ENCODE assay signal across 21 cellular contexts in the genomic region with DNA sequence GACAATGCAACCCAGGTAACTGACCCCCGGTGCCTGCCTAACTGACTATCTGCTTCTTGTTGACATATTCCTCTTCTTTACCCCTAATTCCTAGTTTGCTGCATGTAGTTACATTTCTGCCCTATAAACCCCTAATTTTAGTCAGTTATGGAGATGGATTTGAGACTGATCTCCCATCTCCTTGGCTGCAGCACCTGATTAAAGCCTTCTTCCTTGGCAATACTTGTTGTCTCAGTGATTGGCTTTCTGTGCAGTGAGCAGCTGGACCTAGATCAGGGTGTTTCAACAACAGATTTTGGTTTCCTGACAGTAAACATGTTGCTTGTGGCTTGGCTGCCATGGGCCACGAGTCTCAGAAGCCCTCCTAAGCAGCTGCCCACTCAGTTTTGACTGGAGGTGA.
DNase-seq lines count a peak whose midpoint lies in the region; ATAC-seq, FAIRE-seq and TF ChIP-seq lines count a peak whose summit lies in the region.
"Had no signal": no experiment of that assay in that cellular context is flagged by ENCODE, and none has a peak within 500 bp of the region (broad histone marks: within the 10 kb centered on the region; RNA-seq: fewer than 3 reads in every experiment).

No MANE protein-coding gene starts in this region.

- no peaks in the 10 kb centered on the region for H4K20me1 ChIP-seq in PC-9 (ENCODE audit: insufficient read depth)
- no peaks in the 10 kb centered on the region for H4K20me1 ChIP-seq in K562 (replicated peaks; ENCODE audit: control insufficient read depth, insufficient read depth, low read length)

- H3K9me3 ChIP-seq in PC-9 (ENCODE audit: insufficient read depth, low read depth) (peaks cover 33% of the 10 kb centered on the region), K562 (replicated peaks; ENCODE audit: control insufficient read depth, insufficient read depth, low read depth, low read length) (no peaks in the 10 kb centered on the region), liver (ENCODE audit: control insufficient read depth in 4 of 4, low read length in 3 of 4) (peaks cover 0 to 10% (median 6%) of the 10 kb centered on the region in 4 donors)
- H3K9me3 ChIP-seq: HAP-1 had no signal

- no peak for TF ChIP-seq CTCF in PC-9 (conservative IDR thresholded peaks at IDR 0.05)
- no peak for TF ChIP-seq CTCF in K562 (IDR thresholded peaks at IDR 0.05 in 2 of 3, conservative IDR thresholded peaks at IDR 0.05 in 1 of 3; ENCODE audit: insufficient read depth in 2 of 3, low read depth in 1 of 3, low read length in 3 of 3)
- TF ChIP-seq CTCF in liver (IDR thresholded peaks at IDR 0.05; ENCODE audit: low read depth, low read length, missing input control): no peak

- H2AFZ ChIP-seq in ACC112 (ENCODE audit: low read length, unreplicated experiment) (no peak overlapping the region), PC-9 (no peak overlapping the region), K562 (ENCODE audit: low read depth, low read length) (no peak overlapping the region)
- H2AFZ ChIP-seq: GM23248 had no signal

- in situ Hi-C loops in K562 (cut with MboI): no loop called here

- no TSS peak for BruUV-seq in PC-9 (replicated peaks; lab: Mats Ljungman, UMichigan)
- BruUV-seq in K562 (replicated peaks; lab: Mats Ljungman, UMichigan): no TSS peak

- H3K27ac ChIP-seq in ACC112 (ENCODE audit: low read depth, low read length) (peak overlapping the region; percentile 54), PC-9 (0 out of 2 replicates have a peak overlapping the region, but pooled peaks have one; percentile 21), K562 (ENCODE audit: extremely low read depth, low read depth, low read length) (no peak overlapping the region), liver (ENCODE audit: low read depth in 1 of 2, low read length in 2 of 2) (peak overlapping the region; percentile 80 to 84)
- H3K27ac ChIP-seq: C4-2B, GM23248, HL-60 had no signal

- H3K9ac ChIP-seq in K562 (ENCODE audit: insufficient read depth in 1 of 2, low read depth in 2 of 2, low read length in 2 of 2): no peak overlapping the region
- H3K9ac ChIP-seq in liver (ENCODE audit: low read depth in 1 of 2, low read length in 2 of 2): no peak overlapping the region
- H3K9ac ChIP-seq: GM23248 had no signal

- no peak for FAIRE-seq in K562 (lab: Jason Lieb, UNC)
- FAIRE-seq: D721Med, G401.6, GM19239 had no signal

- POLR2A ChIA-PET in PC-9 (lab: Charles Lee; ENCODE audit: unreplicated experiment) (no interaction called here), K562 (lab: Yijun Ruan, JAX) (no interaction called here)

- TF ChIP-seq EP300 in K562 (IDR thresholded peaks at IDR 0.05; ENCODE audit: low read length): no peak

- peaks cover 53% of the 10 kb centered on the region for H3K36me3 ChIP-seq in ACC112 (ENCODE audit: insufficient read depth, low read length)
- no peaks in the 10 kb centered on the region for H3K36me3 ChIP-seq in PC-9 (ENCODE audit: low read depth)
- no peaks in the 10 kb centered on the region for H3K36me3 ChIP-seq in K562 (ENCODE audit: control insufficient read depth, insufficient read depth, low read length)
- no peaks in the 10 kb centered on the region for H3K36me3 ChIP-seq in liver (ENCODE audit: control insufficient read depth in 4 of 4, insufficient read depth in 3 of 4, low read depth in 1 of 4, low read length in 3 of 4)
- H3K36me3 ChIP-seq: HAP-1 had no signal

- CTCF ChIA-PET in PC-9 (lab: Charles Lee) (no interaction called here), K562 (lab: Yijun Ruan, JAX; ENCODE audit: low intra/inter-chr PET ratio) (no interaction called here)

- peaks cover 11% of the 10 kb centered on the region; the same call in 1 of the 2 replicates for H3F3A ChIP-seq in PC-9 (ENCODE audit: insufficient read depth, low read depth)

- WGBS in K562 (ENCODE audit: insufficient coverage, low coverage, missing lambda C conversion rate): 0% methylated on average over 2 of the region's 2 CpGs
- 92% methylated on average over 2 of the region's 2 CpGs for WGBS in liver

- H3K9me2 ChIP-seq in PC-9 (ENCODE audit: insufficient read depth): no peaks in the 10 kb centered on the region

- no peak overlapping the region for H3K4me3 ChIP-seq in ACC112 (ENCODE audit: low read depth, low read length)
- H3K4me3 ChIP-seq in PC-9: no peak overlapping the region
- H3K4me3 ChIP-seq in K562: no peak overlapping the region
- H3K4me3 ChIP-seq in liver (ENCODE audit: low read depth in 1 of 3, low read length in 3 of 3): peak overlapping the region in 1 of 3 donors; percentile 28
- H3K4me3 ChIP-seq: GM23248, HAP-1 had no signal

- no peak for ATAC-seq in K562
- ATAC-seq in GM19328 (IDR thresholded peaks at IDR 0.05; ENCODE audit: unreplicated experiment): no peak

- DNase-seq in PC-9: no peak
- DNase-seq in K562 (ENCODE audit: extremely low read depth in 1 of 4, low spot score in 3 of 4): no peak
- DNase-seq in AG20443 (ENCODE audit: low spot score): no peak
- DNase-seq in hepatic stellate cell (ENCODE audit: low spot score): no peak
- DNase-seq in hypothalamus (lab: John Stamatoyannopoulos, UW): no peak
- DNase-seq: 8988T; ACHN; AML-193; Caco-2; CD4-positive, alpha-beta T cell; KBM-7 had no signal

- TF ChIP-seq RAD21 in K562 (CRISPR knock-in tag; conservative IDR thresholded peaks at IDR 0.05 in 1 of 2, IDR thresholded peaks at IDR 0.05 in 1 of 2): no peak
- no peak for TF ChIP-seq RAD21 in liver (IDR thresholded peaks at IDR 0.05)

- H3K4me2 ChIP-seq in PC-9 (no peak overlapping the region), K562 (ENCODE audit: insufficient read depth, low read length) (no peak overlapping the region)

- intact Hi-C loops in PC-9 (cut with micrococcal nuclease; ENCODE audit: unreplicated experiment) (no loop called here), K562 (cut with micrococcal nuclease) (no loop called here)

- no peaks in the 10 kb centered on the region for H3K9me1 ChIP-seq in K562 (ENCODE audit: control insufficient read depth, insufficient read depth, low read length)

- H3K79me2 ChIP-seq in ACC112 (ENCODE audit: control insufficient read depth, insufficient read depth, low read length, unreplicated experiment): no peaks in the 10 kb centered on the region
- H3K79me2 ChIP-seq in PC-9 (ENCODE audit: low read depth): no peaks in the 10 kb centered on the region
- no peaks in the 10 kb centered on the region for H3K79me2 ChIP-seq in K562 (ENCODE audit: control insufficient read depth, insufficient read depth, low read length)

- H3K4me1 ChIP-seq in ACC112 (ENCODE audit: control insufficient read depth, insufficient read depth, low read length, unreplicated experiment) (peaks cover 10% of the 10 kb centered on the region), PC-9 (replicated peaks; ENCODE audit: insufficient read depth) (peaks cover 6% of the 10 kb centered on the region; the same call in 1 of the 2 replicates), K562 (replicated peaks in 1 of 2; ENCODE audit: control insufficient read depth in 2 of 2, insufficient read depth in 2 of 2, low read length in 2 of 2) (no peaks in the 10 kb centered on the region), liver (ENCODE audit: control insufficient read depth in 4 of 4, insufficient read depth in 4 of 4, low read length in 3 of 4) (peaks cover 2 to 20% (median 7%) of the 10 kb centered on the region in 4 donors)
- H3K4me1 ChIP-seq: Caco-2, HAP-1 had no signal

- H3K27me3 ChIP-seq in ACC112 (ENCODE audit: insufficient read depth, low read length) (no peaks in the 10 kb centered on the region), PC-9 (ENCODE audit: insufficient read depth, low read depth) (no peaks in the 10 kb centered on the region), K562 (ENCODE audit: control insufficient read depth in 2 of 2, insufficient read depth in 2 of 2, low read length in 2 of 2) (no peaks in the 10 kb centered on the region), liver (ENCODE audit: control insufficient read depth in 4 of 4, insufficient read depth in 4 of 4, low read length in 3 of 4) (no peaks in the 10 kb centered on the region)

- no peak for TF ChIP-seq POLR2A in K562 (conservative IDR thresholded peaks at IDR 0.05)

TF ChIP-seq in K562, 482 proteins besides CTCF, POLR2A, EP300 and RAD21:
- TF ChIP-seq ZKSCAN3 (CRISPR knock-in tag; IDR thresholded peaks at IDR 0.05) (no peak), NR2F6 (CRISPR knock-in tag; IDR thresholded peaks at IDR 0.05) (no peak), CBX5 (IDR thresholded peaks at IDR 0.05; ENCODE audit: borderline replicate concordance, low read depth) (peak; percentile 63; the same call in 1 of the 2 replicates)
- TF ChIP-seq, protein P1, sequence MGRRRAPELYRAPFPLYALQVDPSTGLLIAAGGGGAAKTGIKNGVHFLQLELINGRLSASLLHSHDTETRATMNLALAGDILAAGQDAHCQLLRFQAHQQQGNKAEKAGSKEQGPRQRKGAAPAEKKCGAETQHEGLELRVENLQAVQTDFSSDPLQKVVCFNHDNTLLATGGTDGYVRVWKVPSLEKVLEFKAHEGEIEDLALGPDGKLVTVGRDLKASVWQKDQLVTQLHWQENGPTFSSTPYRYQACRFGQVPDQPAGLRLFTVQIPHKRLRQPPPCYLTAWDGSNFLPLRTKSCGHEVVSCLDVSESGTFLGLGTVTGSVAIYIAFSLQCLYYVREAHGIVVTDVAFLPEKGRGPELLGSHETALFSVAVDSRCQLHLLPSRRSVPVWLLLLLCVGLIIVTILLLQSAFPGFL (CRISPR knock-in tag; IDR thresholded peaks at IDR 0.05): no peak

TF ChIP-seq in liver, 16 proteins besides CTCF, POLR2A, EP300 and RAD21:
- no peak for TF ChIP-seq TAF1 (conservative IDR thresholded peaks at IDR 0.05)
- TF ChIP-seq RXRA (IDR thresholded peaks at IDR 0.05): no peak
- TF ChIP-seq HNF4A (conservative IDR thresholded peaks at IDR 0.05): no peak
- TF ChIP-seq JUND (IDR thresholded peaks at IDR 0.05): no peak
